15 cellular contexts compared by ENCODE assay signal in the genomic region with DNA sequence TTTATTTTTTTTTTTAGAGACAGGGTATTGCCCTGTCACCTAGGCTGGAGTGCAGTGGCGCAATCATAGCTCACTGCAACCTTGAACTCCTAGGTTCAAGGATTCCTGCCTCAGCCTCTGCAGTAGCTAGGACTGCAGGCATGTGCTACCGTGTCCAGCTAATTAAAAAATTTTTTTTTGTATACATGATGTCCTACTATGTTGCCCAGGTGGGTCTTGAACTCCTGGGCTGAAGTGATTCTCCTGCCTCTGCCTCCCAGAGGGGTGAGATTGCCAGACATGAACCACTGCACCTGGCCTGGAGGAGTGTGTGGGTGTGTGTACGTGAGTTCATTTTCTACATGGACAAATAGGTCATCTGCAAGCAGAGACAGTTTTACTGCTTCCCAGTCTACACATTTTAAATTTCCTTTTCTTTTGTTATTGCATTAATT.
"Had no signal": no experiment of that assay in that cellular context is flagged by ENCODE, and none has a peak within 500 bp of the region (broad histone marks: within the 10 kb centered on the region; RNA-seq: fewer than 3 reads in every experiment).

No MANE protein-coding gene starts in this region.

- DNase-seq: activated CD4-positive, alpha-beta memory T cell treated with anti-CD3 and anti-CD28 coated beads, Interleukin-2, amount 10 ng/mL, durations not matched to agents 7 days and 5 days; activated CD8-positive, alpha-beta memory T cell treated with anti-CD3 and anti-CD28 coated beads, Interleukin-2, amount 50 U/mL, for 4 hours; activated gamma-delta T cell treated with Interleukin-2 at 50 U/mL for 16 hours; amniotic stem cell; caudate nucleus; left colon; mucosa of descending colon; naive thymus-derived CD4-positive, alpha-beta T cell; pancreas; stimulated activated CD4-positive, alpha-beta T cell treated with anti-CD3 and anti-CD28 coated beads, Interleukin-4, amount 100 ng/mL, for 1 hour; stimulated activated naive CD4-positive, alpha-beta T cell; tibial artery; WERI-Rb-1 had no signal

- H3K4me3 ChIP-seq: esophagus muscularis mucosa, mucosa of descending colon, pancreas, tibial artery, vagina had no signal

- H3K4me1 ChIP-seq: esophagus muscularis mucosa, tibial artery, vagina had no signal

- H3K27me3 ChIP-seq: esophagus muscularis mucosa, pancreas, tibial artery, vagina had no signal

- H3K27ac ChIP-seq: esophagus muscularis mucosa, pancreas, tibial artery, vagina, WERI-Rb-1 had no signal

- H3K9me3 ChIP-seq: mucosa of descending colon, pancreas, tibial artery, vagina had no signal

- H3K36me3 ChIP-seq: esophagus muscularis mucosa, pancreas, tibial artery, vagina had no signal

- ATAC-seq: left colon; mucosa of descending colon; naive thymus-derived CD4-positive, alpha-beta T cell had no signal
